ENCODE assay signal across 24 cellular contexts in the genomic region with DNA sequence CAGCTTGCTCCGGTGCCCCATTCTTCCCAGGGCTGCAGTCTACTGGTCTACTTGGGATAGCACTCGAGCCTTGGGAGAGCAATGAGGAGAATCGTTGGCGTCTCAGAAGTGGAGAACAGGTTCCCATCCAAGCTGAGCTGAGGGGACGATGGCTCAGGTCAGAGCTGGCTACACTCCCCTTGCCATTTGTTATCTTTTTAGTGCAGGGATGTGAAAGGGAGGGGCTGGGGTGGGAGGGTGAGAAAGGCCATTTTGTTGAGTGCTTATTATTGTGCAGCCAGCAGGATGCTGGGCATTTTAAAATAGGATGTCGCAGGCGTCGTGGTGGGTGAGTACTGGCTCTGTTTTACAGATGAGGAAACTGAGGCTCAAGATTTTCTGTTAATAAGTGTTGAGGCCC.
"Had no signal": no experiment of that assay in that cellular context is flagged by ENCODE, and none has a peak within 500 bp of the region (broad histone marks: within the 10 kb centered on the region; RNA-seq: fewer than 3 reads in every experiment).

No MANE protein-coding gene starts in this region.

- H3K4me1 ChIP-seq: left ventricle myocardium inferior, neural progenitor cell, tibial artery had no signal

- H3K4me3 ChIP-seq: hepatocyte, left ventricle myocardium inferior, lung, neural progenitor cell, ovary, skin epidermis, suprapubic skin, thoracic aorta, tibial artery, uterus had no signal

- DNase-seq: islet precursor cell; left ventricle myocardium inferior; mesendoderm; naive B cell; natural killer cell; nephron progenitor cell; ovary; retina; right cardiac atrium; stimulated activated CD4-positive, alpha-beta T cell treated with anti-CD3 and anti-CD28 coated beads, Interleukin-12 subunit alpha, Interleukin-12 subunit beta, amount 100 ng/mL, for 4 hours; stimulated activated CD4-positive, alpha-beta T cell treated with anti-CD3 and anti-CD28 coated beads, Interleukin-15, amount 100 ng/mL, for 24 hours; stimulated activated CD4-positive, alpha-beta T cell treated with anti-CD3 and anti-CD28 coated beads, Interleukin-2, amount 100 ng/mL, for 24 hours; stimulated activated CD4-positive, alpha-beta T cell treated with anti-CD3 and anti-CD28 coated beads, Interleukin-4, amount 100 ng/mL, for 1 hour; stimulated activated naive CD4-positive, alpha-beta T cell; tibial artery; uterus had no signal

- H3K27ac ChIP-seq: hepatocyte, left ventricle myocardium inferior, neural progenitor cell, ovary, skin epidermis, suprapubic skin, thoracic aorta, tibial artery, uterus had no signal

- H3K79me2 ChIP-seq: hepatocyte had no signal

- ATAC-seq: natural killer cell; right cardiac atrium; sciatic nerve; stimulated activated effector memory CD8-positive, alpha-beta T cell treated with anti-CD3 and anti-CD28 coated beads, Interleukin-12 subunit alpha, Interleukin-12 subunit beta, amount 100 ng/mL, for 72 hours had no signal

- H3K9me3 ChIP-seq: left ventricle myocardium inferior, ovary, suprapubic skin, thoracic aorta, tibial artery, uterus had no signal

- H3K4me2 ChIP-seq: hepatocyte, neural progenitor cell had no signal

- H2AFZ ChIP-seq: hepatocyte, neural progenitor cell had no signal

- H3K9ac ChIP-seq: neural progenitor cell had no signal

- H3K36me3 ChIP-seq: left ventricle myocardium inferior, neural progenitor cell, ovary, suprapubic skin, thoracic aorta, tibial artery, uterus had no signal

- H3K27me3 ChIP-seq: hepatocyte, neural progenitor cell, ovary, suprapubic skin, tibial artery, uterus had no signal
